Comparison of ENCODE assay signal across 2 cellular contexts in the genomic region with DNA sequence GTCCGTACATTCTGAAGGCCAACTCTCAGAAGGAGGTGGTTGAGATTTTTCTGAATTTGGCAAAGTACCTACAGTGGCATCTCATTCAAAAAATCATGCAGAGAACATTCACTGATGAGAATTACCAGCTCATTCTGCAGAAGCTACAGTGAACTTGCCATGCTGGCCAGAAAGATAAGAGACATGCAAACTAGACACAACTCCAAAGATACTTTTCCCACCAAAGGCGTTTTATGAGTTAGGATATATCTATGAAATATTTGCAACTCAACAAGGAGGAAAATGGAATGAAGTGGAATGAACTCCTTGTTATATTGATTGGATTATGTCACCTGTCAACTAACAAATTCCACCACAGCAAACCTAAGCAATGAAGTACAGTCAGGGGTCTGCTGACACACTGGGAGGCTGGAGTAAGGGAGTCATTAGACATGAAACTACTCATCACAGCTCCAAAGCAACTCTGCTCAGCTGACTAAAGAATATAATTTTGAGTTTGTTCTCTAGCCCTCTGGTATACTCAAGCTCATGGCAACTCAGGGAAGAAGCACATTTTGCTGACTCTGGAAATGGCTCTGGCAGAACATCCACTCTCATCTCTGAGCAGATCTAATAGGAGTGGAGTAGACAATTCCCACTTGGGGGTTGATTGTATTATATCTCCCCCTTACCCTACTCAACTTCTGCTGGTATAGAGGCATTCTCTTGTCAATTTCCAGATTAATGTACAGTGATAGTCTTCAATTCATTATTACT.
TF ChIP-seq lines count a peak whose summit lies in the region.

No MANE protein-coding gene starts in this region.

TF ChIP-seq in IMR-90, 13 proteins besides CTCF, POLR2A, EP300 and RAD21:
- TF ChIP-seq BHLHE40 (IDR thresholded peaks at IDR 0.05; ENCODE audit: low read depth, low read length) = no peak
- no peak for TF ChIP-seq RCOR1 (IDR thresholded peaks at IDR 0.05; ENCODE audit: insufficient replicate concordance, low read length)
- no peak for TF ChIP-seq RFX5 (IDR thresholded peaks at IDR 0.05; ENCODE audit: low read depth, low read length)
- no peak for TF ChIP-seq CHD1 (IDR thresholded peaks at IDR 0.05; ENCODE audit: low read depth, low read length)
- no peak for TF ChIP-seq MAFK (IDR thresholded peaks at IDR 0.05; ENCODE audit: low read depth, low read length)

TF ChIP-seq in SK-N-SH, 30 proteins besides CTCF, POLR2A, EP300 and RAD21:
- TF ChIP-seq CHD2 (IDR thresholded peaks at IDR 0.05; ENCODE audit: low read length, partially characterized antibody) = no peak
- TF ChIP-seq RXRA (IDR thresholded peaks at IDR 0.05; ENCODE audit: borderline replicate concordance, low read depth) = no peak
- TF ChIP-seq ELF1 (IDR thresholded peaks at IDR 0.05) = no peak
- no peak for TF ChIP-seq GATA2 (CRISPR knock-in tag; IDR thresholded peaks at IDR 0.05)
- no peak for TF ChIP-seq MXI1 (IDR thresholded peaks at IDR 0.05; ENCODE audit: low read depth, low read length)
- TF ChIP-seq, protein P1, sequence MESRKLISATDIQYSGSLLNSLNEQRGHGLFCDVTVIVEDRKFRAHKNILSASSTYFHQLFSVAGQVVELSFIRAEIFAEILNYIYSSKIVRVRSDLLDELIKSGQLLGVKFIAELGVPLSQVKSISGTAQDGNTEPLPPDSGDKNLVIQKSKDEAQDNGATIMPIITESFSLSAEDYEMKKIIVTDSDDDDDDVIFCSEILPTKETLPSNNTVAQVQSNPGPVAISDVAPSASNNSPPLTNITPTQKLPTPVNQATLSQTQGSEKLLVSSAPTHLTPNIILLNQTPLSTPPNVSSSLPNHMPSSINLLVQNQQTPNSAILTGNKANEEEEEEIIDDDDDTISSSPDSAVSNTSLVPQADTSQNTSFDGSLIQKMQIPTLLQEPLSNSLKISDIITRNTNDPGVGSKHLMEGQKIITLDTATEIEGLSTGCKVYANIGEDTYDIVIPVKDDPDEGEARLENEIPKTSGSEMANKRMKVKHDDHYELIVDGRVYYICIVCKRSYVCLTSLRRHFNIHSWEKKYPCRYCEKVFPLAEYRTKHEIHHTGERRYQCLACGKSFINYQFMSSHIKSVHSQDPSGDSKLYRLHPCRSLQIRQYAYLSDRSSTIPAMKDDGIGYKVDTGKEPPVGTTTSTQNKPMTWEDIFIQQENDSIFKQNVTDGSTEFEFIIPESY (IDR thresholded peaks at IDR 0.05; ENCODE audit: borderline replicate concordance, low read depth) = no peak
- TF ChIP-seq EZH2phosphoT487 (IDR thresholded peaks at IDR 0.05; ENCODE audit: borderline replicate concordance, low read depth) = no peak
- no peak for TF ChIP-seq YY1 (IDR thresholded peaks at IDR 0.05; ENCODE audit: low read depth)
- TF ChIP-seq MEF2A (IDR thresholded peaks at IDR 0.05; ENCODE audit: borderline replicate concordance, low read depth) = no peak
- no peak for TF ChIP-seq TAF1 (IDR thresholded peaks at IDR 0.05; ENCODE audit: borderline replicate concordance, low read depth, low read length)
